In the genomic region with DNA sequence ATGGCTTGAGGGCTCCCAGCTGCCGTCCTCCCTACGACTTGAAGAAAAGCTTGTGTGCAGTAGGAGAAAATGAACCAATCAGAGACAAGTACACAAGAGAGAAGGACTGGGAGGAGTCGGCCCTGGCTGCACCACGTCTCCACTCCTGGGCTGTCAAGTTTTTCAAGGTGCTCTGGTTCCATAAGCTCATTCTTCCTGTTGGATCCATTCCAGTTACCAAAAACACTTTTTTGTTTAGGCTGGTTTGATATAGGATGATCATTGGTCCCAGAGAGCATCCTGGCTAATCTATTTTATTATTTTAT, we compare ENCODE assay signal across 29 cellular contexts. TPM values are rescaled to one million over a fixed set of nuclear protein-coding genes. Genes with fewer than 3 reads are reported as not detected.
DNase-seq lines count a peak whose midpoint lies in the region; ATAC-seq and TF ChIP-seq lines count a peak whose summit lies in the region.
"Had no signal": no experiment of that assay in that cellular context is flagged by ENCODE, and none has a peak within 500 bp of the region (broad histone marks: within the 10 kb centered on the region; RNA-seq: fewer than 3 reads in every experiment).

No MANE protein-coding gene starts in this region.

- H3K9me3 ChIP-seq in SJCRH30 (replicated peaks) (no peaks in the 10 kb centered on the region), lower lobe of right lung (no peaks in the 10 kb centered on the region)
- H3K9me3 ChIP-seq: body of pancreas, thyroid gland had no signal

- peaks cover 0 to 8% (median 0%) of the 10 kb centered on the region in 3 donors for H3K27me3 Mint-ChIP-seq in immature natural killer cell (ENCODE audit: low read depth in 3 of 3)

- ATAC-seq in esophagus mucosa (peak; percentile 73), lower lobe of right lung (peak; percentile 38 to 72), GM18505 (IDR thresholded peaks at IDR 0.05; ENCODE audit: unreplicated experiment) (no peak)
- ATAC-seq: body of pancreas, SK-N-SH treated with all-trans-retinoic acid at 6 μM for 48 hours had no signal

- 0 out of 2 replicates have a peak, but pooled peaks cover 3% of the 10 kb centered on the region for H3K4me1 ChIP-seq in SJCRH30
- H3K4me1 ChIP-seq in lower lobe of right lung = no peaks in the 10 kb centered on the region
- H3K4me1 ChIP-seq: body of pancreas had no signal

- no peak overlapping the region for H3K4me3 Mint-ChIP-seq in immature natural killer cell
- H3K4me3 Mint-ChIP-seq: CD8-positive, alpha-beta memory T cell; HFFc6; IgD-negative memory B cell had no signal

- H3K9me3 Mint-ChIP-seq in immature natural killer cell = no peaks in the 10 kb centered on the region
- H3K9me3 Mint-ChIP-seq: CD8-positive, alpha-beta memory T cell; HFFc6 had no signal

- intact Hi-C loops in lower lobe of right lung (cut with DNase I) = no loop called here

- no peak overlapping the region for H3K4me3 ChIP-seq in SJCRH30
- no peak overlapping the region for H3K4me3 ChIP-seq in lower lobe of right lung
- H3K4me3 ChIP-seq: body of pancreas, smooth muscle cell, thyroid gland had no signal

- DNase-seq in ELF-1 (ENCODE audit: low read depth, low spot score) = peak; percentile 68
- DNase-seq in SJCRH30 = peak; percentile 7 to 47
- no peak for DNase-seq in lower lobe of right lung
- no peak for DNase-seq in activated CD4-positive, alpha-beta T cell treated with anti-CD3 and anti-CD28 coated beads for 4 hours
- DNase-seq in activated CD8-positive, alpha-beta memory T cell treated with anti-CD3 and anti-CD28 coated beads, Interleukin-2, amount 50 U/mL, for 48 hours = no peak
- no peak for DNase-seq in immature natural killer cell
- DNase-seq: 8988T; activated CD4-positive, alpha-beta T cell treated with anti-CD3 and anti-CD28 coated beads, Interleukin-2, amount 50 U/mL, for 4 hours; activated CD8-positive, alpha-beta memory T cell treated with anti-CD3 and anti-CD28 coated beads, Interleukin-2, amount 50 U/mL, for 4 hours; activated effector memory CD4-positive, alpha-beta T cell treated with Interleukin-2 at 50 U/mL for 16 hours; body of pancreas; CD8-positive, alpha-beta memory T cell; effector CD8-positive, alpha-beta T cell; glutamatergic neuron; HFFc6; MM.1S; NCI-H1436; NCI-H2107; NCI-H510A treated with DMSO at 0.1 percent for 48 hours; stimulated activated CD4-positive, alpha-beta T cell treated with anti-CD3 and anti-CD28 coated beads, Interleukin-2, amount 100 ng/mL, for 48 hours; stimulated activated naive CD4-positive, alpha-beta T cell treated with Interleukin-2 at 50 U/mL for 16 hours; thyroid gland had no signal

- no peak for TF ChIP-seq CTCF in lower lobe of right lung (IDR thresholded peaks at IDR 0.05)

- TF ChIP-seq POLR2A in GM18505 (IDR thresholded peaks at IDR 0.05; ENCODE audit: borderline replicate concordance, extremely low read depth, insufficient read depth, insufficient read length) = no peak

- H3K27ac Mint-ChIP-seq in immature natural killer cell = no peak overlapping the region
- H3K27ac Mint-ChIP-seq: CD8-positive, alpha-beta memory T cell; HFFc6; IgD-negative memory B cell had no signal

- H3K4me1 Mint-ChIP-seq in immature natural killer cell = no peaks in the 10 kb centered on the region
- H3K4me1 Mint-ChIP-seq: CD8-positive, alpha-beta memory T cell; IgD-negative memory B cell had no signal

- H3K27me3 ChIP-seq in SJCRH30 = peaks cover 5% of the 10 kb centered on the region; the same call in 1 of the 2 replicates
- H3K27me3 ChIP-seq in lower lobe of right lung (ENCODE audit: low read depth) = no peaks in the 10 kb centered on the region
- H3K27me3 ChIP-seq: body of pancreas, thyroid gland had no signal

- no peaks in the 10 kb centered on the region for H3K36me3 ChIP-seq in SJCRH30
- no peaks in the 10 kb centered on the region for H3K36me3 ChIP-seq in lower lobe of right lung
- H3K36me3 ChIP-seq: thyroid gland had no signal

- no peaks in the 10 kb centered on the region for H3K36me3 Mint-ChIP-seq in immature natural killer cell
- H3K36me3 Mint-ChIP-seq: CD8-positive, alpha-beta memory T cell; IgD-negative memory B cell had no signal

- H3K27ac ChIP-seq in SJCRH30 (no peak overlapping the region), lower lobe of right lung (no peak overlapping the region)
- H3K27ac ChIP-seq: body of pancreas, thyroid gland had no signal

RNA-seq across cellular contexts. Expression of a gene that starts 2.8 kb away (rescaled TPM):
- total RNA-seq in SJCRH30 (2014; rRNA removed; shearing (Covaris generic)) = not detected in 2 replicates
- total RNA-seq in esophagus mucosa = 720 TPM
- total RNA-seq in lower lobe of right lung = not detected
- not detected for polyA plus RNA-seq in immature natural killer cell
- total RNA-seq: body of pancreas; CD8-positive, alpha-beta memory T cell; fibroblast of lung; HFFc6; RPMI7951 had no signal
- polyA plus RNA-seq: CD8-positive, alpha-beta memory T cell; fibroblast of lung; IgD-negative memory B cell had no signal

Comparison
In these comparisons a context has a peak if more than half of its experiments do, and no peak if none do; other contexts are left out.
1. DNase-seq: peak in ELF-1 (single experiment) and SJCRH30 (2 of 2); none in lower lobe of right lung (single experiment), activated CD4-positive, alpha-beta T cell treated with anti-CD3 and anti-CD28 coated beads for 4 hours (0 of 2), activated CD8-positive, alpha-beta memory T cell treated with anti-CD3 and anti-CD28 coated beads, Interleukin-2, amount 50 U/mL, for 48 hours (single experiment) and immature natural killer cell (0 of 3).
2. RNA of a gene that starts 2.8 kb away (total RNA-seq): 720 TPM in esophagus mucosa (single experiment); not detected in SJCRH30 and not detected in lower lobe of right lung (single experiment); every median in the first group is over 100 times any median in the second.